14 cellular contexts compared by ENCODE assay signal in genomic region chr13:27367570-27367969, GRCh38. TPM values are rescaled to one million over a fixed set of nuclear protein-coding genes. Genes with fewer than 3 reads are reported as not detected.
DNase-seq lines count a peak whose midpoint lies in the region; ATAC-seq lines count a peak whose summit lies in the region.
"Had no signal": no experiment of that assay in that cellular context is flagged by ENCODE, and none has a peak within 500 bp of the region (broad histone marks: within the 10 kb centered on the region; RNA-seq: fewer than 3 reads in every experiment).

No MANE protein-coding gene starts in this region.

- ATAC-seq in left lobe of liver = peak; percentile 78
- ATAC-seq: A549 had no signal

- peak; percentile 49 for DNase-seq in NCI-H510A treated with DMSO at 0.1 percent for 48 hours (lab: John Stamatoyannopoulos, UW)
- DNase-seq in NCI-H510A (lab: John Stamatoyannopoulos, UW) = no peak
- peak; percentile 31 for DNase-seq in NCI-H82 (lab: John Stamatoyannopoulos, UW)
- DNase-seq in left lobe of liver (ENCODE audit: low spot score) = peak; percentile 75
- DNase-seq in AG08396 (ENCODE audit: low spot score) = no peak
- no peak for DNase-seq in H4 (ENCODE audit: low spot score)
- DNase-seq in NK-92 treated with Interleukin-12 subunit alpha and Interleukin-12 subunit beta, amount 100 ng/mL, for 24 hours (lab: John Stamatoyannopoulos, UW) = no peak
- DNase-seq: C1 segment of cervical spinal cord, DMS 273 treated with DMSO at 0.1 percent for 48 hours, HFFc6, NCI-H1105, NCI-H187 treated with DMSO at 0.1 percent for 48 hours, PC-9 had no signal

RNA-seq across cellular contexts. Expression of gene GTF3A, which starts 56.8 kb away (rescaled TPM):
- total RNA-seq in left lobe of liver = 64.5 TPM
- 126 and 169 TPM in 2 replicates for total RNA-seq in H4 (2014; rRNA removed; shearing (Covaris generic))

Comparison
In these comparisons a context has a peak if more than half of its experiments do, and no peak if none do; other contexts are left out.
1. DNase-seq: peak in NCI-H510A treated with DMSO at 0.1 percent for 48 hours (single experiment), NCI-H82 (single experiment) and left lobe of liver (single experiment); none in NCI-H510A (single experiment), AG08396 (single experiment), H4 (single experiment) and NK-92 treated with Interleukin-12 subunit alpha and Interleukin-12 subunit beta, amount 100 ng/mL, for 24 hours (single experiment).